ENCODE assay signal across 8 cellular contexts in the genomic region with DNA sequence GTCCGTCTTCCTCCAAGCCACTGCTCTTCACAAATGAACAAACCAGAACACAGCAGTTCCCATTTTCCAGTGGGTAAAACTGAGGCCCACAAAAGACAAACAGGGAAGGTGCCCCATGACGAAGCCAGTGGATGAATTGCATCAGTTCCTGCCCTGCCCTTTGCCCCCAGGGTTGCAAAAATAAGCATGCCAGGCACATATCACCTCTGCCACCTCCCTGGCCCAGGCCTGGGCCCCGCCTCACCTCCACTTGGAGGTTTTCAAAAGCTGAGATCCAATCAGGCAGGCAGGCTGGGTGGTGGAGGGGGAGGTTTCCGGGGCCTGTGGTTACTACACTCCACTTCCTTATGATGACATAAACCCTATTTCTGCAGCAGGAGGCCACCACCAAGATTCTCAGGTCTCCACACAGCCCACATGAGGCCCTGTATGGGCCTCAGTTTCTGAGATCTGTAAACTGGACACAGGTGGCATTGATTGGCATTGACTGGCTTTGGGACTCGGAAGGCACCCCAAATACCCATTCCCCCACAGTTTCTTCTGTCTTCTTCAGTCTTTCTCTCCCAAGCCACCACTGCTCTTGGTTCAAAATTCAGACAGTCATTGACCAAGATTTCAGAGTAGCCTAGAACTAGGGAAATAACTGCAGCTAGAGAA. TPM values are rescaled to one million over a fixed set of nuclear protein-coding genes. Genes with fewer than 3 reads are reported as not detected.
DNase-seq lines count a peak whose midpoint lies in the region; ATAC-seq and TF ChIP-seq lines count a peak whose summit lies in the region.

No MANE protein-coding gene starts in this region.

- H3K27ac Mint-ChIP-seq in HFFc6, result no peak overlapping the region

- peak overlapping the region; percentile 81 for H3K27ac ChIP-seq in effector memory CD4-positive, alpha-beta T cell (ENCODE audit: insufficient read depth, low read length, poor library complexity, severe bottlenecking)
- no peak overlapping the region for H3K27ac ChIP-seq in psoas muscle

- peaks cover 7% of the 10 kb centered on the region for H3K4me1 Mint-ChIP-seq in HFFc6 (ENCODE audit: low read depth)

- peaks cover 80% of the 10 kb centered on the region for H3K4me1 ChIP-seq in effector memory CD4-positive, alpha-beta T cell (ENCODE audit: control insufficient read depth, insufficient read depth, low read length, poor library complexity, severe bottlenecking)
- peaks cover 25% of the 10 kb centered on the region for H3K4me1 ChIP-seq in psoas muscle

- intact Hi-C loops in psoas muscle (cut with DNase I), result no loop called here

- H3K9me3 ChIP-seq in effector memory CD4-positive, alpha-beta T cell (ENCODE audit: control insufficient read depth, low read length), result no peaks in the 10 kb centered on the region
- H3K9me3 ChIP-seq in psoas muscle, result no peaks in the 10 kb centered on the region

- in situ Hi-C loops in GM13977 (cut with MboI; ENCODE audit: low pct_unique_long_range_greater_than_20kb, low sequenced_read_pairs, unreplicated experiment), result no loop called here

- no peaks in the 10 kb centered on the region for H3K27me3 ChIP-seq in effector memory CD4-positive, alpha-beta T cell (replicated peaks; ENCODE audit: control insufficient read depth, insufficient read depth, low read length, poor library complexity, severe bottlenecking)
- H3K27me3 ChIP-seq in psoas muscle (ENCODE audit: insufficient read depth in 3 of 3, low read length in 2 of 3), result no peaks in the 10 kb centered on the region

- no peaks in the 10 kb centered on the region for H3K9me3 Mint-ChIP-seq in HFFc6

- H3K27me3 Mint-ChIP-seq in HFFc6 (ENCODE audit: insufficient read depth), result peaks cover 49% of the 10 kb centered on the region

- no peak overlapping the region for H3K4me3 Mint-ChIP-seq in HFFc6

- 80 to 92% (median 85%) methylated on average over 5 of the region's 5 CpGs for WGBS in psoas muscle, 3 donors

- H3K36me3 ChIP-seq in effector memory CD4-positive, alpha-beta T cell (ENCODE audit: control insufficient read depth, insufficient read depth, low read length), result no peaks in the 10 kb centered on the region
- no peaks in the 10 kb centered on the region for H3K36me3 ChIP-seq in psoas muscle (ENCODE audit: insufficient read depth in 1 of 2, low read depth in 1 of 2)

- no peak for TF ChIP-seq CTCF in GM13977 (IDR thresholded peaks at IDR 0.05; ENCODE audit: extremely low read depth, insufficient read depth, missing control alignments)
- no peak for TF ChIP-seq CTCF in psoas muscle (IDR thresholded peaks at IDR 0.05)
- no peak for TF ChIP-seq CTCF in HFFc6 (IDR thresholded peaks at IDR 0.05)

- H3K36me3 Mint-ChIP-seq in HFFc6 (ENCODE audit: low read depth), result no peaks in the 10 kb centered on the region

- peak; percentile 66 for ATAC-seq in HG02678 (IDR thresholded peaks at IDR 0.05; ENCODE audit: unreplicated experiment)
- no peak for ATAC-seq in psoas muscle

- DNase-seq in GM13977 (ENCODE audit: low spot score) (peak; percentile 92), NCI-H2029 (lab: John Stamatoyannopoulos, UW) (peak; percentile 73), psoas muscle (peak; percentile 39 to 68), NCI-H345 treated with DMSO at 0.1 percent for 48 hours (lab: John Stamatoyannopoulos, UW; ENCODE audit: unreplicated experiment) (no peak), HFFc6 (no peak)
- DNase-seq in activated CD4-positive, alpha-beta T cell treated with anti-CD3 and anti-CD28 coated beads, Interleukin-2, amount 50 U/mL, for 4 hours, result peak; percentile 87 to 88
- DNase-seq in effector memory CD4-positive, alpha-beta T cell, result peak; percentile 82 to 87 (median 85)

- H3K4me3 ChIP-seq in effector memory CD4-positive, alpha-beta T cell (ENCODE audit: insufficient read depth, low read depth, low read length, poor library complexity, severe bottlenecking), result peak overlapping the region; percentile 3
- H3K4me3 ChIP-seq in psoas muscle, result no peak overlapping the region

RNA-seq across cellular contexts. Expression of gene KIF21B, which starts 4.1 kb away (rescaled TPM):
- under 1 TPM; 0.20 to 0.81 (median 0.41) TPM for total RNA-seq in psoas muscle
- polyA plus RNA-seq in psoas muscle, result under 1 TPM; 0.04 to 0.10 (median 0.10) TPM
- not detected for total RNA-seq in HFFc6 (2021; fragmentation: NEBNext Ultra II Directional; extraction: Animal tissue kit (Norgen Biotek cat#: 25700))

Comparison
In these comparisons a context has a peak if more than half of its experiments do, and no peak if none do; other contexts are left out.
1. DNase-seq: peak in GM13977 (single experiment), NCI-H2029 (single experiment), activated CD4-positive, alpha-beta T cell treated with anti-CD3 and anti-CD28 coated beads, Interleukin-2, amount 50 U/mL, for 4 hours (2 of 2), effector memory CD4-positive, alpha-beta T cell (3 of 3) and psoas muscle (2 of 2); none in NCI-H345 treated with DMSO at 0.1 percent for 48 hours (single experiment) and HFFc6 (single experiment).